ENCODE assay signal across 1 cellular context in the genomic region with DNA sequence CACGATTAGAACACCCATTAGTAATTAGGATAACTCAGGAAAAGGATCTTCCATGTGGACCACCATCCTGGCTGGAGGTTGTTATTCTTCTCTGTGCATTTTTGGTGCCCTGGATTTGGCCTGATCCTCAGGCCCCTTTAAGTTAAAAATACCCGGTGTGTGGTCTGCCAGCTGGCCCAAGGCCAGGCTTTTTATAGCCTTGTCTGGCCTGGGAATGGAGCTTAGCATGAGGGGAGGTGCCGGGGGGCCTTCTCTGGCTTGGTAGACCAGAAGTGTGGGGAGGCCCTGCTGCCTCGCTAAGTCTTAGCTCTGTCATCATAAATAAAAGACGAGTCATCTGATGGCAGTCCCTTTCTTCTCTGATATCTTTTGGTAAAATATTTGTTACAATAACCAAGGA.
TF ChIP-seq lines count a peak whose summit lies in the region.

No MANE protein-coding gene starts in this region.

TF ChIP-seq in GM23338, 12 proteins besides CTCF, POLR2A, EP300 and RAD21 (continued from another document):
- TF ChIP-seq, protein P1, sequence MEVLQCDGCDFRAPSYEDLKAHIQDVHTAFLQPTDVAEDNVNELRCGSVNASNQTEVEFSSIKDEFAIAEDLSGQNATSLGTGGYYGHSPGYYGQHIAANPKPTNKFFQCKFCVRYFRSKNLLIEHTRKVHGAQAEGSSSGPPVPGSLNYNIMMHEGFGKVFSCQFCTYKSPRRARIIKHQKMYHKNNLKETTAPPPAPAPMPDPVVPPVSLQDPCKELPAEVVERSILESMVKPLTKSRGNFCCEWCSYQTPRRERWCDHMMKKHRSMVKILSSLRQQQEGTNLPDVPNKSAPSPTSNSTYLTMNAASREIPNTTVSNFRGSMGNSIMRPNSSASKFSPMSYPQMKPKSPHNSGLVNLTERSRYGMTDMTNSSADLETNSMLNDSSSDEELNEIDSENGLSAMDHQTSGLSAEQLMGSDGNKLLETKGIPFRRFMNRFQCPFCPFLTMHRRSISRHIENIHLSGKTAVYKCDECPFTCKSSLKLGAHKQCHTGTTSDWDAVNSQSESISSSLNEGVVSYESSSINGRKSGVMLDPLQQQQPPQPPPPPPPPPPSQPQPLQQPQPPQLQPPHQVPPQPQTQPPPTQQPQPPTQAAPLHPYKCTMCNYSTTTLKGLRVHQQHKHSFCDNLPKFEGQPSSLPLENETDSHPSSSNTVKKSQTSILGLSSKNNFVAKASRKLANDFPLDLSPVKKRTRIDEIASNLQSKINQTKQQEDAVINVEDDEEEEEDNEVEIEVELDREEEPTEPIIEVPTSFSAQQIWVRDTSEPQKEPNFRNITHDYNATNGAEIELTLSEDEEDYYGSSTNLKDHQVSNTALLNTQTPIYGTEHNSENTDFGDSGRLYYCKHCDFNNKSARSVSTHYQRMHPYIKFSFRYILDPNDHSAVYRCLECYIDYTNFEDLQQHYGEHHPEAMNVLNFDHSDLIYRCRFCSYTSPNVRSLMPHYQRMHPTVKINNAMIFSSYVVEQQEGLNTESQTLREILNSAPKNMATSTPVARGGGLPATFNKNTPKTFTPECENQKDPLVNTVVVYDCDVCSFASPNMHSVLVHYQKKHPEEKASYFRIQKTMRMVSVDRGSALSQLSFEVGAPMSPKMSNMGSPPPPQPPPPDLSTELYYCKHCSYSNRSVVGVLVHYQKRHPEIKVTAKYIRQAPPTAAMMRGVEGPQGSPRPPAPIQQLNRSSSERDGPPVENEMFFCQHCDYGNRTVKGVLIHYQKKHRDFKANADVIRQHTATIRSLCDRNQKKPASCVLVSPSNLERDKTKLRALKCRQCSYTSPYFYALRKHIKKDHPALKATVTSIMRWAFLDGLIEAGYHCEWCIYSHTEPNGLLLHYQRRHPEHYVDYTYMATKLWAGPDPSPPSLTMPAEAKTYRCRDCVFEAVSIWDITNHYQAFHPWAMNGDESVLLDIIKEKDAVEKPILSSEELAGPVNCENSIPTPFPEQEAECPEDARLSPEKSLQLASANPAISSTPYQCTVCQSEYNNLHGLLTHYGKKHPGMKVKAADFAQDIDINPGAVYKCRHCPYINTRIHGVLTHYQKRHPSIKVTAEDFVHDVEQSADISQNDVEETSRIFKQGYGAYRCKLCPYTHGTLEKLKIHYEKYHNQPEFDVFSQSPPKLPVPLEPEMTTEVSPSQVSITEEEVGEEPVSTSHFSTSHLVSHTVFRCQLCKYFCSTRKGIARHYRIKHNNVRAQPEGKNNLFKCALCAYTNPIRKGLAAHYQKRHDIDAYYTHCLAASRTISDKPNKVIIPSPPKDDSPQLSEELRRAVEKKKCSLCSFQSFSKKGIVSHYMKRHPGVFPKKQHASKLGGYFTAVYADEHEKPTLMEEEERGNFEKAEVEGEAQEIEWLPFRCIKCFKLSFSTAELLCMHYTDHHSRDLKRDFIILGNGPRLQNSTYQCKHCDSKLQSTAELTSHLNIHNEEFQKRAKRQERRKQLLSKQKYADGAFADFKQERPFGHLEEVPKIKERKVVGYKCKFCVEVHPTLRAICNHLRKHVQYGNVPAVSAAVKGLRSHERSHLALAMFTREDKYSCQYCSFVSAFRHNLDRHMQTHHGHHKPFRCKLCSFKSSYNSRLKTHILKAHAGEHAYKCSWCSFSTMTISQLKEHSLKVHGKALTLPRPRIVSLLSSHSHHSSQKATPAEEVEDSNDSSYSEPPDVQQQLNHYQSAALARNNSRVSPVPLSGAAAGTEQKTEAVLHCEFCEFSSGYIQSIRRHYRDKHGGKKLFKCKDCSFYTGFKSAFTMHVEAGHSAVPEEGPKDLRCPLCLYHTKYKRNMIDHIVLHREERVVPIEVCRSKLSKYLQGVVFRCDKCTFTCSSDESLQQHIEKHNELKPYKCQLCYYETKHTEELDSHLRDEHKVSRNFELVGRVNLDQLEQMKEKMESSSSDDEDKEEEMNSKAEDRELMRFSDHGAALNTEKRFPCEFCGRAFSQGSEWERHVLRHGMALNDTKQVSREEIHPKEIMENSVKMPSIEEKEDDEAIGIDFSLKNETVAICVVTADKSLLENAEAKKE (CRISPR knock-in tag; IDR thresholded peaks at IDR 0.05) = no peak
